ENCODE assay signal across 26 cellular contexts in genomic region chr10:58643029-58643428, GRCh38.
A peak's percentile ranks its signal among the peaks of the same experiment; 100 is the strongest.
DNase-seq lines count a peak whose midpoint lies in the region; ATAC-seq and TF ChIP-seq lines count a peak whose summit lies in the region.
"Had no signal": no experiment of that assay in that cellular context is flagged by ENCODE, and none has a peak within 500 bp of the region (broad histone marks: within the 10 kb centered on the region; RNA-seq: fewer than 3 reads in every experiment).

No MANE protein-coding gene starts in this region.

- no peaks in the 10 kb centered on the region for H3K9me3 Mint-ChIP-seq in MCF 10A (ENCODE audit: unreplicated experiment)
- H3K9me3 Mint-ChIP-seq: activated T-cell treated with anti-CD3 and anti-CD28 coated beads, Interleukin-2, amount 50 U/mL, for 4 hours; neural progenitor cell; stimulated activated naive CD8-positive, alpha-beta T cell treated with anti-CD3 and anti-CD28 coated beads, Interleukin-15, Interleukin-2, amounts not matched to agents 100 ng/mL and 50 ng/mL, for 24 hours had no signal

- TF ChIP-seq CTCF in MCF 10A (IDR thresholded peaks at IDR 0.05; ENCODE audit: unreplicated experiment) (no peak), mammary epithelial cell (conservative IDR thresholded peaks at IDR 0.05 in 1 of 2, IDR thresholded peaks at IDR 0.05 in 1 of 2; ENCODE audit: extremely low read depth in 1 of 2, insufficient read depth in 1 of 2, low read depth in 1 of 2, low read length in 2 of 2) (no peak), suprapubic skin (IDR thresholded peaks at IDR 0.05) (no peak), upper lobe of right lung (IDR thresholded peaks at IDR 0.05) (no peak)

- H3K27me3 Mint-ChIP-seq in MCF 10A (ENCODE audit: insufficient read depth, unreplicated experiment), result no peaks in the 10 kb centered on the region

- H3K36me3 Mint-ChIP-seq in MCF 10A (ENCODE audit: insufficient read depth, unreplicated experiment), result no peaks in the 10 kb centered on the region
- H3K36me3 Mint-ChIP-seq: neural progenitor cell had no signal

- H3K4me3 Mint-ChIP-seq in MCF 10A (ENCODE audit: unreplicated experiment), result no peak overlapping the region
- H3K4me3 Mint-ChIP-seq: activated T-cell treated with anti-CD3 and anti-CD28 coated beads, Interleukin-2, amount 50 U/mL, for 4 hours; neural progenitor cell; stimulated activated naive CD8-positive, alpha-beta T cell treated with anti-CD3 and anti-CD28 coated beads, Interleukin-15, Interleukin-2, amounts not matched to agents 100 ng/mL and 50 ng/mL, for 24 hours had no signal

- TF ChIP-seq POLR2A in suprapubic skin (IDR thresholded peaks at IDR 0.05), result no peak

- no peak for ATAC-seq in upper lobe of right lung
- ATAC-seq: activated T-cell treated with anti-CD3 and anti-CD28 coated beads, Interleukin-2, amount 50 U/mL, for 4 hours; K562; mucosa of descending colon had no signal

- CTCF ChIA-PET in MCF 10A (lab: Yijun Ruan, JAX) (interaction anchor here (0.6 to 7.0 kb wide), 12 partner anchors 8 to 1227 kb away, joined by 3 to 129 read pairs (median 4); no protein-coding TSS in a partner anchor), mammary epithelial cell (lab: Charles Lee; ENCODE audit: low non-redundant PET) (no interaction called here)

- POLR2A ChIA-PET in MCF 10A (lab: Yijun Ruan, JAX), result interaction anchor here (0.6 to 5.4 kb wide), 10 partner anchors 9 to 234 kb away, joined by 3 to 47 read pairs (median 4); no protein-coding TSS in a partner anchor

- H3K4me2 ChIP-seq in mammary epithelial cell (ENCODE audit: insufficient read depth, low read depth, low read length), result no peak overlapping the region
- H3K4me2 ChIP-seq: BLaER1, hepatocyte, neural progenitor cell had no signal

- H3K4me3 ChIP-seq in mammary epithelial cell (replicated peaks in 1 of 3; ENCODE audit: insufficient read depth in 1 of 3, low read depth in 2 of 3, low read length in 3 of 3) (no peak overlapping the region), SJSA1 (no peak overlapping the region), suprapubic skin (no peak overlapping the region), upper lobe of right lung (no peak overlapping the region)
- H3K4me3 ChIP-seq: BLaER1, dorsolateral prefrontal cortex, hepatocyte, K562, mucosa of descending colon, neural progenitor cell, spleen, tibial artery had no signal

- BruUV-seq in MCF 10A (replicated peaks; lab: Mats Ljungman, UMichigan) (no TSS peak), mammary epithelial cell (replicated peaks; lab: Mats Ljungman, UMichigan) (no TSS peak)

- no peaks in the 10 kb centered on the region for H3K27me3 ChIP-seq in mammary epithelial cell (ENCODE audit: insufficient read depth, low read length)
- H3K27me3 ChIP-seq in SJSA1 (replicated peaks), result no peaks in the 10 kb centered on the region
- H3K27me3 ChIP-seq in suprapubic skin, result no peaks in the 10 kb centered on the region
- H3K27me3 ChIP-seq in upper lobe of right lung, result no peaks in the 10 kb centered on the region
- H3K27me3 ChIP-seq: BLaER1, dorsolateral prefrontal cortex, hepatocyte, neural progenitor cell, spleen, tibial artery had no signal

- no peak overlapping the region for H2AFZ ChIP-seq in mammary epithelial cell (ENCODE audit: low read depth, low read length)
- H2AFZ ChIP-seq: hepatocyte, neural progenitor cell had no signal

- TF ChIP-seq EP300 in suprapubic skin (IDR thresholded peaks at IDR 0.05), result no peak

- H3K79me2 ChIP-seq in mammary epithelial cell (ENCODE audit: insufficient read depth, low read length), result peaks cover 27% of the 10 kb centered on the region

- H3K4me1 Mint-ChIP-seq in MCF 10A (ENCODE audit: insufficient read depth, unreplicated experiment), result peaks cover 62% of the 10 kb centered on the region

- H4K20me1 ChIP-seq in mammary epithelial cell (ENCODE audit: insufficient read depth, low read length), result no peaks in the 10 kb centered on the region
- H4K20me1 ChIP-seq: BLaER1 had no signal

- H3K9me3 ChIP-seq in mammary epithelial cell (replicated peaks; ENCODE audit: insufficient read depth, low read length) (no peaks in the 10 kb centered on the region), SJSA1 (replicated peaks) (no peaks in the 10 kb centered on the region), suprapubic skin (no peaks in the 10 kb centered on the region), upper lobe of right lung (no peaks in the 10 kb centered on the region)
- H3K9me3 ChIP-seq: BLaER1, mucosa of descending colon, spleen, tibial artery had no signal

- intact Hi-C loops in MCF 10A (cut with micrococcal nuclease), result loop anchor here (1.0 to 5.0 kb wide), 3 partner anchors 19 to 131 kb away; partner anchors contain the start of gene BICC1
- intact Hi-C loops in mammary epithelial cell (cut with micrococcal nuclease), result no loop called here
- intact Hi-C loops in upper lobe of right lung (cut with DNase I), result no loop called here

- in situ Hi-C loops in mammary epithelial cell (cut with MboI; ENCODE audit: low sequenced_read_pairs in 2 of 2), result no loop called here

- H3K9ac ChIP-seq in mammary epithelial cell (ENCODE audit: insufficient read depth, low read length), result no peak overlapping the region
- H3K9ac ChIP-seq: BLaER1, neural progenitor cell had no signal

- H3K4me1 ChIP-seq in mammary epithelial cell (ENCODE audit: insufficient read depth, low read length) (peaks cover 41% of the 10 kb centered on the region), SJSA1 (replicated peaks) (peaks cover 54% of the 10 kb centered on the region), suprapubic skin (peaks cover 43% of the 10 kb centered on the region), upper lobe of right lung (peaks cover 13% of the 10 kb centered on the region)
- H3K4me1 ChIP-seq: BLaER1, neural progenitor cell had no signal

- H3K27ac ChIP-seq in mammary epithelial cell (ENCODE audit: insufficient read depth, low read depth, low read length), result no peak overlapping the region
- peak overlapping the region; percentile 35 for H3K27ac ChIP-seq in SJSA1
- H3K27ac ChIP-seq in suprapubic skin, result peak overlapping the region; percentile 4
- H3K27ac ChIP-seq in upper lobe of right lung, result no peak overlapping the region
- H3K27ac ChIP-seq: BLaER1, hepatocyte, neural progenitor cell, spleen, tibial artery had no signal

- WGBS in mammary epithelial cell (ENCODE audit: low coverage, missing lambda C conversion rate), result 48% methylated on average over 1 of the region's 1 CpG
- WGBS in suprapubic skin, result 50% methylated on average over 1 of the region's 1 CpG

- dilution Hi-C loops in mammary epithelial cell (cut with HindIII; ENCODE audit: low sequenced_read_pairs), result no loop called here

- H3K27ac Mint-ChIP-seq in MCF 10A (ENCODE audit: low read depth, unreplicated experiment), result peak overlapping the region; percentile 89
- H3K27ac Mint-ChIP-seq: stimulated activated naive CD8-positive, alpha-beta T cell treated with anti-CD3 and anti-CD28 coated beads, Interleukin-15, Interleukin-2, amounts not matched to agents 100 ng/mL and 50 ng/mL, for 24 hours had no signal

- DNase-seq in MCF 10A (ENCODE audit: unreplicated experiment), result no peak
- DNase-seq in mammary epithelial cell, result no peak
- peak in 1 of 2 experiments; percentile 21 for DNase-seq in SJSA1 (ENCODE audit: low read depth in 1 of 2, low spot score in 2 of 2)
- peak; percentile 45 for DNase-seq in kidney tubule cell (ENCODE audit: low spot score)
- no peak for DNase-seq in suprapubic skin (ENCODE audit: low spot score in 2 of 2)
- DNase-seq in HuH-7.5 (ENCODE audit: low spot score), result no peak
- no peak for DNase-seq in upper lobe of right lung
- no peak for DNase-seq in NCI-H128 (lab: John Stamatoyannopoulos, UW; ENCODE audit: unreplicated experiment)
- DNase-seq: activated CD4-positive, alpha-beta T cell treated with anti-CD3 and anti-CD28 coated beads for 1 hour; activated naive CD4-positive, alpha-beta T cell treated with Interleukin-2 at 50 U/mL for 16 hours; activated T-cell treated with anti-CD3 and anti-CD28 coated beads, Interleukin-2, amount 50 U/mL, for 4 hours; amniotic stem cell; central memory CD4-positive, alpha-beta T cell; COR-L47; dorsolateral prefrontal cortex; mucosa of descending colon; NCI-H1694; NCI-H69; spleen; stimulated activated CD4-positive, alpha-beta T cell treated with anti-CD3 and anti-CD28 coated beads, Interleukin-4, amount 100 ng/mL, for 24 hours; tibial artery had no signal

- H3K36me3 ChIP-seq in mammary epithelial cell (ENCODE audit: insufficient read depth, low read length) (no peaks in the 10 kb centered on the region), SJSA1 (no peaks in the 10 kb centered on the region), suprapubic skin (no peaks in the 10 kb centered on the region), upper lobe of right lung (no peaks in the 10 kb centered on the region)
- H3K36me3 ChIP-seq: BLaER1, neural progenitor cell, spleen, tibial artery had no signal

Comparison
In these comparisons a context has a peak if more than half of its experiments do, and no peak if none do; other contexts are left out.
1. H3K27ac ChIP-seq: peak in SJSA1 (single experiment) and suprapubic skin (single experiment); none in mammary epithelial cell (single experiment) and upper lobe of right lung (single experiment).